Comparison of ENCODE assay signal across 8 cellular contexts in the genomic region with DNA sequence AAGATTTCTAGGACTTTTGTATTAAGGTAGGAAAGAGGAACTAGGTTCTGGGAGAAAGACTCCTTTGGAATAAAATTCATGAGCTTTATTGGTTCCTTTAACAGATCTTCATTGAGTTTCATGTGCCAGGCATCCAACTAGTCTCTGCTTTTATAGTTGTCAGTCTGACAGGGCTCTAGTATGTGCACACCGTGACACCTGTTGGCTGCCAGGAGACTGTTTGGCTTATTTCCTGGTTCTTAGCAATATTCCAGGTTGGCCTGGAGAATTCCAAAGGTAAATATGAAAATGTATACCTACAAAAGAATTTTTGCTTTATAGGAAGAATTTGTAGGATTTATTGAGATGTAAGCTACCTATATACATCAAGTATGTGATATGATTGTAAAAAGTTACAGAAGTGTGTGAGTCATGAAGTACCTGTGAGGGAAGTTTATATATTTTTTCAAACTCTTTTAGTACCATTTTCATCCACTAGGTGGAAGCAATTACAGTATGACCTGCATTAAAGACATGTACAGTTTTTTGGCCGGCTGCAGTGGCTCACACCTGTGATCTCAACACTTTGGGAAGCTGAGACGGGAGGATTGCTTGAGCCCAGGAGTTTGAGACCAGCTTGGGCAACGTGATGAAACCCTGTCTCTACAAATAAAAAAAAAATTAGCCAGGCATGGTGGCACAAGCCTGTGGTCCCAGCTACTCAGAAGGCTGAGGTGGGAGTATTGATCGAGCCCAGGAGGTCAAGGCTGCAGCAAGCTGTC. TPM values are rescaled to one million over a fixed set of nuclear protein-coding genes. Genes with fewer than 3 reads are reported as not detected.
DNase-seq lines count a peak whose midpoint lies in the region; ATAC-seq and TF ChIP-seq lines count a peak whose summit lies in the region.

No MANE protein-coding gene starts in this region.

- H4K20me1 ChIP-seq in GM23338 (replicated peaks; ENCODE audit: insufficient read depth) (peaks cover 5% of the 10 kb centered on the region; the same call in 1 of the 2 replicates), OCI-LY3 (ENCODE audit: insufficient read depth, low read length) (no peaks in the 10 kb centered on the region)

- no peak for TF ChIP-seq POLR2A in transverse colon (IDR thresholded peaks at IDR 0.05)

- no peaks in the 10 kb centered on the region for H3K27me3 Mint-ChIP-seq in GM23338 (ENCODE audit: insufficient read depth, low read depth, poor library complexity)
- H3K27me3 Mint-ChIP-seq in MCF 10A (ENCODE audit: insufficient read depth, unreplicated experiment), result no peaks in the 10 kb centered on the region

- H3K9me3 ChIP-seq in OCI-LY3 (ENCODE audit: insufficient read depth, low read length), result no peaks in the 10 kb centered on the region
- no peaks in the 10 kb centered on the region for H3K9me3 ChIP-seq in transverse colon

- H3K4me3 ChIP-seq in GM23338, result no peak overlapping the region
- no peak overlapping the region for H3K4me3 ChIP-seq in OCI-LY3 (ENCODE audit: low read length)
- no peak overlapping the region for H3K4me3 ChIP-seq in transverse colon

- H3K27ac Mint-ChIP-seq in GM23338, result no peak overlapping the region
- H3K27ac Mint-ChIP-seq in MCF 10A (ENCODE audit: low read depth, unreplicated experiment), result no peak overlapping the region

- H3K4me1 ChIP-seq in GM23338 (ENCODE audit: insufficient read depth) (no peaks in the 10 kb centered on the region), OCI-LY3 (ENCODE audit: low read length) (no peaks in the 10 kb centered on the region), transverse colon (peaks cover 0 to 5% (median 0%) of the 10 kb centered on the region in 4 donors)

- peak; percentile 19 for DNase-seq in stimulated activated CD4-positive, alpha-beta T cell treated with anti-CD3 and anti-CD28 coated beads, Interleukin-15, amount 100 ng/mL, for 24 hours
- DNase-seq in stimulated activated CD4-positive, alpha-beta T cell treated with anti-CD3 and anti-CD28 coated beads, Interleukin-12 subunit alpha, Interleukin-12 subunit beta, amount 100 ng/mL, for 4 hours, result no peak
- DNase-seq in GM23338 (ENCODE audit: low spot score) (peak; percentile 80), KBM-7 (peak; percentile 76), MCF 10A (ENCODE audit: unreplicated experiment) (peak; percentile 70), kidney glomerular epithelial cell (lab: John Stamatoyannopoulos, UW) (peak; percentile 78), transverse colon (no peak)

- no peak for TF ChIP-seq EP300 in transverse colon (IDR thresholded peaks at IDR 0.05; ENCODE audit: low read depth)

- ATAC-seq in GM23338, result peak; percentile 65

- no peak overlapping the region for H3K4me2 ChIP-seq in GM23338
- H3K4me2 ChIP-seq in OCI-LY3 (ENCODE audit: low read length), result no peak overlapping the region

- no peaks in the 10 kb centered on the region for H3K9me2 ChIP-seq in GM23338 (ENCODE audit: insufficient read depth)

- H3F3A ChIP-seq in GM23338 (replicated peaks; ENCODE audit: low read depth), result no peaks in the 10 kb centered on the region

- H3K4me1 Mint-ChIP-seq in GM23338 (peaks cover 6% of the 10 kb centered on the region), MCF 10A (ENCODE audit: insufficient read depth, unreplicated experiment) (no peaks in the 10 kb centered on the region)

- CTCF ChIA-PET in MCF 10A (lab: Yijun Ruan, JAX), result interaction anchor here (0.5 to 8.6 kb wide), 62 partner anchors 9 to 1666 kb away, joined by 3 to 154 read pairs (median 4); no protein-coding TSS in a partner anchor

- WGBS in transverse colon (ENCODE audit: low coverage in 1 of 2), 2 donors, result 31 to 40% methylated on average over 4 to 5 of the region's 5 CpGs

- no peaks in the 10 kb centered on the region for H3K9me3 Mint-ChIP-seq in GM23338
- H3K9me3 Mint-ChIP-seq in MCF 10A (ENCODE audit: unreplicated experiment), result no peaks in the 10 kb centered on the region

- no peak overlapping the region for H3K9ac ChIP-seq in OCI-LY3 (ENCODE audit: low read length)

- H3K27me3 ChIP-seq in GM23338 (ENCODE audit: insufficient read depth), result no peaks in the 10 kb centered on the region
- H3K27me3 ChIP-seq in OCI-LY3 (ENCODE audit: low read depth, low read length), result no peaks in the 10 kb centered on the region
- no peaks in the 10 kb centered on the region for H3K27me3 ChIP-seq in transverse colon

- H3K79me2 ChIP-seq in GM23338 (replicated peaks; ENCODE audit: insufficient read depth) (no peaks in the 10 kb centered on the region), OCI-LY3 (ENCODE audit: low read length) (no peaks in the 10 kb centered on the region)

- in situ Hi-C loops in KBM-7 (cut with MboI; ENCODE audit: low pct_unique_long_range_greater_than_20kb, low sequenced_read_pairs) (no loop called here), transverse colon (cut with MboI; ENCODE audit: low pct_ligation_motif_present in 1 of 4, low pct_unique_long_range_greater_than_20kb in 1 of 4, low sequenced_read_pairs in 3 of 4) (loop anchor here in 3 of 4 donors (5.0 to 25.0 kb wide), 3 partner anchors 222 to 242 kb away; no protein-coding TSS in a partner anchor)

- TF ChIP-seq CTCF in GM23338 (conservative IDR thresholded peaks at IDR 0.05; ENCODE audit: low read depth in 2 of 2) (peak; percentile 59 to 72), OCI-LY3 (IDR thresholded peaks at IDR 0.05; ENCODE audit: low read depth, low read length) (peak; percentile 56), MCF 10A (IDR thresholded peaks at IDR 0.05; ENCODE audit: unreplicated experiment) (peak; percentile 46), transverse colon (IDR thresholded peaks at IDR 0.05) (peak; percentile 70 to 80 (median 75))

- intact Hi-C loops in MCF 10A (cut with micrococcal nuclease) (loop anchor here (1.0 kb wide), 1 partner anchor 235 kb away; no protein-coding TSS in a partner anchor), transverse colon (cut with DNase I; ENCODE audit: low total_unique reads) (loop anchor here (5.0 kb wide), 2 partner anchors 132 to 237 kb away; no protein-coding TSS in a partner anchor)

- no TSS peak for BruUV-seq in MCF 10A (replicated peaks; lab: Mats Ljungman, UMichigan)

- H3K27ac ChIP-seq in GM23338 (ENCODE audit: low read depth), result no peak overlapping the region
- no peak overlapping the region for H3K27ac ChIP-seq in OCI-LY3 (ENCODE audit: low read length)
- H3K27ac ChIP-seq in transverse colon, result peak overlapping the region in 2 of 4 donors; percentile 17 to 24

- POLR2A ChIA-PET in MCF 10A (lab: Yijun Ruan, JAX), result interaction anchor here (1.0 to 4.2 kb wide), 8 partner anchors 13 to 240 kb away, joined by 3 to 28 read pairs (median 5); a partner anchor contains a TSS

- H2AFZ ChIP-seq in GM23338 (no peak overlapping the region), OCI-LY3 (ENCODE audit: low read depth, low read length) (no peak overlapping the region)

- H3K36me3 Mint-ChIP-seq in GM23338 (ENCODE audit: low read depth), result peaks cover 22% of the 10 kb centered on the region; the same call in 2 of the 3 replicates
- peaks cover 47% of the 10 kb centered on the region for H3K36me3 Mint-ChIP-seq in MCF 10A (ENCODE audit: insufficient read depth, unreplicated experiment)

- H3K4me3 Mint-ChIP-seq in GM23338, result no peak overlapping the region
- no peak overlapping the region for H3K4me3 Mint-ChIP-seq in MCF 10A (ENCODE audit: unreplicated experiment)

- H3K36me3 ChIP-seq in GM23338 (ENCODE audit: insufficient read depth) (peaks cover 12% of the 10 kb centered on the region; the same call in 1 of the 2 replicates), OCI-LY3 (replicated peaks; ENCODE audit: low read depth, low read length) (peaks cover 25% of the 10 kb centered on the region), transverse colon (peaks cover 0 to 23% (median 5%) of the 10 kb centered on the region in 4 donors)

TF ChIP-seq in GM23338, 12 proteins besides CTCF, POLR2A, EP300 and RAD21:
- no peak for TF ChIP-seq EZH2phosphoT487 (IDR thresholded peaks at IDR 0.05; ENCODE audit: unreplicated experiment)
- no peak for TF ChIP-seq ZNF114 (CRISPR knock-in tag; IDR thresholded peaks at IDR 0.05)
- TF ChIP-seq NANOG (IDR thresholded peaks at IDR 0.05; ENCODE audit: borderline replicate concordance), result no peak
- TF ChIP-seq STAT1 (IDR thresholded peaks at IDR 0.05; ENCODE audit: unreplicated experiment), result no peak
- TF ChIP-seq CREB1 (CRISPR knock-in tag; IDR thresholded peaks at IDR 0.05; ENCODE audit: low read depth), result no peak
- TF ChIP-seq ZNF331 (CRISPR knock-in tag; IDR thresholded peaks at IDR 0.05; ENCODE audit: low read depth), result no peak
- TF ChIP-seq, protein P1, sequence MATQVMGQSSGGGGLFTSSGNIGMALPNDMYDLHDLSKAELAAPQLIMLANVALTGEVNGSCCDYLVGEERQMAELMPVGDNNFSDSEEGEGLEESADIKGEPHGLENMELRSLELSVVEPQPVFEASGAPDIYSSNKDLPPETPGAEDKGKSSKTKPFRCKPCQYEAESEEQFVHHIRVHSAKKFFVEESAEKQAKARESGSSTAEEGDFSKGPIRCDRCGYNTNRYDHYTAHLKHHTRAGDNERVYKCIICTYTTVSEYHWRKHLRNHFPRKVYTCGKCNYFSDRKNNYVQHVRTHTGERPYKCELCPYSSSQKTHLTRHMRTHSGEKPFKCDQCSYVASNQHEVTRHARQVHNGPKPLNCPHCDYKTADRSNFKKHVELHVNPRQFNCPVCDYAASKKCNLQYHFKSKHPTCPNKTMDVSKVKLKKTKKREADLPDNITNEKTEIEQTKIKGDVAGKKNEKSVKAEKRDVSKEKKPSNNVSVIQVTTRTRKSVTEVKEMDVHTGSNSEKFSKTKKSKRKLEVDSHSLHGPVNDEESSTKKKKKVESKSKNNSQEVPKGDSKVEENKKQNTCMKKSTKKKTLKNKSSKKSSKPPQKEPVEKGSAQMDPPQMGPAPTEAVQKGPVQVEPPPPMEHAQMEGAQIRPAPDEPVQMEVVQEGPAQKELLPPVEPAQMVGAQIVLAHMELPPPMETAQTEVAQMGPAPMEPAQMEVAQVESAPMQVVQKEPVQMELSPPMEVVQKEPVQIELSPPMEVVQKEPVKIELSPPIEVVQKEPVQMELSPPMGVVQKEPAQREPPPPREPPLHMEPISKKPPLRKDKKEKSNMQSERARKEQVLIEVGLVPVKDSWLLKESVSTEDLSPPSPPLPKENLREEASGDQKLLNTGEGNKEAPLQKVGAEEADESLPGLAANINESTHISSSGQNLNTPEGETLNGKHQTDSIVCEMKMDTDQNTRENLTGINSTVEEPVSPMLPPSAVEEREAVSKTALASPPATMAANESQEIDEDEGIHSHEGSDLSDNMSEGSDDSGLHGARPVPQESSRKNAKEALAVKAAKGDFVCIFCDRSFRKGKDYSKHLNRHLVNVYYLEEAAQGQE (IDR thresholded peaks at IDR 0.05; ENCODE audit: unreplicated experiment), result no peak
- no peak for TF ChIP-seq EZH2 (IDR thresholded peaks at IDR 0.05; ENCODE audit: low read depth, unreplicated experiment)

RNA-seq across cellular contexts. Expression of a gene that starts 35.2 kb away (rescaled TPM):
- total RNA-seq in GM23338 (2014; rRNA removed; shearing (Covaris generic)), result 18.0 and 25.3 TPM in 2 replicates
- polyA plus RNA-seq in GM23338 (2016; fragmentation: Nextera tagmentation; extraction: Ambion mirVana), result 23.1 and 33.0 TPM in 2 replicates
- 43.4 and 44.1 TPM in 2 replicates for total RNA-seq in MCF 10A (2022)
- 10 to 100 TPM in 3 of 4 donors, 1 to 10 TPM in 1; 4.0 to 18.4 (median 14.8) TPM for total RNA-seq in transverse colon

RNA-seq across cellular contexts. Expression of a gene that starts 35.3 kb away (rescaled TPM):
- total RNA-seq in GM23338 (2014; rRNA removed; shearing (Covaris generic)), result 20.5 and 21.9 TPM in 2 replicates
- polyA plus RNA-seq in GM23338 (2016; fragmentation: Nextera tagmentation; extraction: Ambion mirVana), result 65.0 and 71.7 TPM in 2 replicates
- total RNA-seq in MCF 10A (2022), result 17.4 and 21.2 TPM in 2 replicates
- 10 to 100 TPM in 2 of 4 donors, 1 to 10 TPM in 2; 3.0 to 51.9 (median 12.3) TPM for total RNA-seq in transverse colon

Comparison
In these comparisons a context has a peak if more than half of its experiments do, and no peak if none do; other contexts are left out.
1. DNase-seq: peak in stimulated activated CD4-positive, alpha-beta T cell treated with anti-CD3 and anti-CD28 coated beads, Interleukin-15, amount 100 ng/mL, for 24 hours (single experiment), GM23338 (single experiment), KBM-7 (single experiment), MCF 10A (single experiment) and kidney glomerular epithelial cell (single experiment); none in stimulated activated CD4-positive, alpha-beta T cell treated with anti-CD3 and anti-CD28 coated beads, Interleukin-12 subunit alpha, Interleukin-12 subunit beta, amount 100 ng/mL, for 4 hours (single experiment) and transverse colon (single experiment).
2. Peak in every context shown above with its lines, with median percentiles within 50 percentile points of each other: CTCF ChIP-seq.